17 cellular contexts compared by ENCODE assay signal in the genomic region with DNA sequence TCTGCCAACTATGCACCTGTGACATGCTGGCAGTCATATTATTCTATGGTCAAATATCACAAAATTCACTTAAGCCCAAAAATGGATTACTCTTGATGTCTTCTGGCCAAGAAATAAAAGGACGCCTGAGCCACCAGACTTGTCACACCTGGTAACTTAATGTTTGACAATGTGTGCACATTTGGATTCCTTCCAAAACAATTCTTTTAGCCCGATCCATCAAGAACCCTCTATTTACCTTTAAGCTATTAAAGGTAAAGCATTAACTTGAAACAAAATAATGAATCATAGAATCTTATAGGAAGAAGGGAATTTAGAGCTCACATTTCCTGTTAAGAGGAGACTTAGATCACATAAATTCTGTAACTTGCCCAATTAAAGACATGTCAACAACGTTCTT. TPM values are rescaled to one million over a fixed set of nuclear protein-coding genes. Genes with fewer than 3 reads are reported as not detected.
DNase-seq lines count a peak whose midpoint lies in the region; ATAC-seq and TF ChIP-seq lines count a peak whose summit lies in the region.
"Had no signal": no experiment of that assay in that cellular context is flagged by ENCODE, and none has a peak within 500 bp of the region (broad histone marks: within the 10 kb centered on the region; RNA-seq: fewer than 3 reads in every experiment).

No MANE protein-coding gene starts in this region.

- H3K9me3 Mint-ChIP-seq in endothelial cell (ENCODE audit: unreplicated experiment) = no peaks in the 10 kb centered on the region
- H3K9me3 Mint-ChIP-seq in stimulated activated effector memory CD8-positive, alpha-beta T cell treated with anti-CD3 and anti-CD28 coated beads, Interleukin-12 subunit alpha, Interleukin-12 subunit beta, amount 100 ng/mL, for 72 hours = no peaks in the 10 kb centered on the region
- H3K9me3 Mint-ChIP-seq: activated naive CD4-positive, alpha-beta T cell treated with anti-CD3 and anti-CD28 coated beads, Interleukin-2, amount 10 ng/mL, durations not matched to agents 7 days and 5 days had no signal

- peak overlapping the region; percentile 69 for H3K27ac Mint-ChIP-seq in endothelial cell (ENCODE audit: unreplicated experiment)
- peak overlapping the region; percentile 45 for H3K27ac Mint-ChIP-seq in stimulated activated effector memory CD8-positive, alpha-beta T cell treated with anti-CD3 and anti-CD28 coated beads, Interleukin-12 subunit alpha, Interleukin-12 subunit beta, amount 100 ng/mL, for 72 hours
- H3K27ac Mint-ChIP-seq: activated naive CD4-positive, alpha-beta T cell treated with anti-CD3 and anti-CD28 coated beads, Interleukin-2, amount 10 ng/mL, durations not matched to agents 7 days and 5 days had no signal

- peaks cover 22% of the 10 kb centered on the region for H3K36me3 Mint-ChIP-seq in endothelial cell (ENCODE audit: low read depth, unreplicated experiment)
- H3K36me3 Mint-ChIP-seq in stimulated activated effector memory CD8-positive, alpha-beta T cell treated with anti-CD3 and anti-CD28 coated beads, Interleukin-12 subunit alpha, Interleukin-12 subunit beta, amount 100 ng/mL, for 72 hours = peaks cover 96% of the 10 kb centered on the region

- no peak for TF ChIP-seq CTCF in endothelial cell (IDR thresholded peaks at IDR 0.05; ENCODE audit: unreplicated experiment)

- peak overlapping the region; percentile 2 for H3K4me3 Mint-ChIP-seq in endothelial cell (ENCODE audit: unreplicated experiment)
- no peak overlapping the region for H3K4me3 Mint-ChIP-seq in stimulated activated effector memory CD8-positive, alpha-beta T cell treated with anti-CD3 and anti-CD28 coated beads, Interleukin-12 subunit alpha, Interleukin-12 subunit beta, amount 100 ng/mL, for 72 hours
- H3K4me3 Mint-ChIP-seq: activated naive CD4-positive, alpha-beta T cell treated with anti-CD3 and anti-CD28 coated beads, Interleukin-2, amount 10 ng/mL, durations not matched to agents 7 days and 5 days had no signal

- ATAC-seq in stimulated activated effector memory CD8-positive, alpha-beta T cell treated with anti-CD3 and anti-CD28 coated beads, Interleukin-12 subunit alpha, Interleukin-12 subunit beta, amount 100 ng/mL, for 72 hours = no peak
- ATAC-seq in GM19023 (IDR thresholded peaks at IDR 0.05; ENCODE audit: unreplicated experiment) = no peak
- no peak for ATAC-seq in GM19463 (IDR thresholded peaks at IDR 0.05; ENCODE audit: unreplicated experiment)
- ATAC-seq: K562 had no signal

- H3K27me3 Mint-ChIP-seq in endothelial cell (ENCODE audit: unreplicated experiment) = peaks cover 7% of the 10 kb centered on the region
- H3K27me3 Mint-ChIP-seq: activated naive CD4-positive, alpha-beta T cell treated with anti-CD3 and anti-CD28 coated beads, Interleukin-2, amount 10 ng/mL, durations not matched to agents 7 days and 5 days had no signal

- DNase-seq in NCI-H187 treated with DMSO at 0.1 percent for 48 hours (lab: John Stamatoyannopoulos, UW) = peak; percentile 13
- no peak for DNase-seq in NCI-H187 (lab: John Stamatoyannopoulos, UW)
- peak; percentile 55 for DNase-seq in NCI-H2081 treated with DMSO at 0.1 percent for 48 hours (lab: John Stamatoyannopoulos, UW)
- no peak for DNase-seq in endothelial cell (ENCODE audit: low spot score)
- DNase-seq in stimulated activated effector memory CD8-positive, alpha-beta T cell treated with anti-CD3 and anti-CD28 coated beads, Interleukin-12 subunit alpha, Interleukin-12 subunit beta, amount 100 ng/mL, for 72 hours (ENCODE audit: low spot score in 2 of 2) = no peak
- no peak for DNase-seq in UCSD-AML1 (lab: John Stamatoyannopoulos, UW; ENCODE audit: unreplicated experiment)
- DNase-seq: 8988T; activated CD4-positive, alpha-beta T cell treated with anti-CD3 and anti-CD28 coated beads, Interleukin-2, amount 50 U/mL, for 48 hours; activated naive CD4-positive, alpha-beta T cell treated with anti-CD3 and anti-CD28 coated beads, Interleukin-2, amount 10 ng/mL, durations not matched to agents 7 days and 5 days; DMS 273 treated with DMSO at 0.1 percent for 48 hours; left ventricle myocardium inferior; Peyer's patch; spleen; testis had no signal

- peaks cover 23% of the 10 kb centered on the region for H3K4me1 Mint-ChIP-seq in endothelial cell (ENCODE audit: unreplicated experiment)
- peaks cover 16% of the 10 kb centered on the region for H3K4me1 Mint-ChIP-seq in stimulated activated effector memory CD8-positive, alpha-beta T cell treated with anti-CD3 and anti-CD28 coated beads, Interleukin-12 subunit alpha, Interleukin-12 subunit beta, amount 100 ng/mL, for 72 hours

RNA-seq across cellular contexts. Expression of a gene that starts 46.5 kb away (rescaled TPM):
- 50.7 TPM for total RNA-seq in endothelial cell (ENCODE audit: unreplicated experiment)

Comparison
In these comparisons a context has a peak if more than half of its experiments do, and no peak if none do; other contexts are left out.
1. DNase-seq: peak in NCI-H187 treated with DMSO at 0.1 percent for 48 hours (single experiment) and NCI-H2081 treated with DMSO at 0.1 percent for 48 hours (single experiment); none in NCI-H187 (0 of 2), endothelial cell (single experiment), stimulated activated effector memory CD8-positive, alpha-beta T cell treated with anti-CD3 and anti-CD28 coated beads, Interleukin-12 subunit alpha, Interleukin-12 subunit beta, amount 100 ng/mL, for 72 hours (0 of 2) and UCSD-AML1 (single experiment).